8 cellular contexts compared by ENCODE assay signal in the genomic region with DNA sequence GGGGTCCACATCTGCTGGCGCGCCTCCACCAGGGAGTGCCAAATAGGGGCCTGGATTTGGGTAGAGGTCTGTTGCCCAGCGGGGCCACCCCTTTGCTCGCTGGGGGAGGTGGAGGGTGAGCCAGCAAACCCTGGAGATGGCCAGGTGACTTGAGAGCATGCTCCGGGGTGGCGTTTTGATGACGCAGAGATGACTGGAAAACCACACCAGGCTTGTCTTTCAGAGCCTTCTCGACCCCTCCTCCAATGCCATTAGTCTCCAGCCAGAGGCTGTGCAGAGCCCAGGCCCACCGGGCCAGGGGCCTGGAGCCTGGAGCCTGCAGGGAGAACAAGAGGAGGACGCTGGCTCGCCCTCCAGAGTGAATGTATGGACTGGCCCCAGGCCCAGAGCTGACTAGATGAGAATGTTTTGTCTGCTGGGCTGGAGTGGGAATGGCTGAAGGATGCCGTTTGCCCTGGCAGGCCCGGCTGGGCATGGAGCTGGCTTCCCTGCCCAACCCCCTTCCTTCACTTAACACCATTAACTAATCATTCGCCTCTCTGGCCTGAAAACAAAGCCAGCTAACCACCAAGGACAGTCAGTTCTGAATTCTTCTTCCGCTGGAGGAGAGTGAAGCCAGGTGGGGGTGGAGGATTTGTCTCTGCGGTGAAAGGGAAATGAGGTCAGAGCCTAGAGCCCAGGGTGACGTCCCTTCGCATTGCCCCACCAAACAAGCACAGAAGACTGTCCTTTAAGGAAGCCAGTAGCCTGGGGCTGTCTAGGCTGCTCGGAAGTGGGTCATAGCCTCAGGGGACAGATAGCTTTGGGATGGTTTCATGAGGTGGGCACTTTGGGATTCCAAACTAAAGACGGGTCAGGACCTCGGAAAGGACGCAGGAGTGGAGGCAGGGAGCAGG. TPM values are rescaled to one million over a fixed set of nuclear protein-coding genes. Genes with fewer than 3 reads are reported as not detected.
A peak's percentile ranks its signal among the peaks of the same experiment; 100 is the strongest.
DNase-seq lines count a peak whose midpoint lies in the region; ATAC-seq and TF ChIP-seq lines count a peak whose summit lies in the region.

No MANE protein-coding gene starts in this region.

- H3K27ac ChIP-seq in cardiac muscle cell (peak overlapping the region; percentile 12), gastrocnemius medialis (peak overlapping the region; percentile 68 to 85 (median 85))

- intact Hi-C loops in Right ventricle myocardium superior (cut with DNase I), result no loop called here
- intact Hi-C loops in gastrocnemius medialis (cut with DNase I; ENCODE audit: low total_unique reads), result loop anchor here (5.0 kb wide), 1 partner anchor 171 kb away; the partner anchor contains the start of gene ABCG4

- peak overlapping the region; percentile 30 for H3K4me3 Mint-ChIP-seq in T-helper 2 cell treated with Interferon-gamma antibody and Interleukin-4, amounts not matched to agents 5 μg/mL and 100 μg/mL, for 36 hours

- in situ Hi-C loops in gastrocnemius medialis (cut with MboI; ENCODE audit: low sequenced_read_pairs in 4 of 4), result no loop called here

- peak overlapping the region; percentile 74 for H3K27ac Mint-ChIP-seq in T-helper 2 cell treated with Interferon-gamma antibody and Interleukin-4, amounts not matched to agents 5 μg/mL and 100 μg/mL, for 36 hours

- no peaks in the 10 kb centered on the region for H3K36me3 Mint-ChIP-seq in T-helper 2 cell treated with Interferon-gamma antibody and Interleukin-4, amounts not matched to agents 5 μg/mL and 100 μg/mL, for 36 hours (ENCODE audit: low read depth)

- H3K27me3 ChIP-seq in cardiac muscle cell (peaks cover 24% of the 10 kb centered on the region), gastrocnemius medialis (peaks cover 0 to 10% (median 3%) of the 10 kb centered on the region in 3 donors)

- H3K4me3 ChIP-seq in cardiac muscle cell, result no peak overlapping the region
- H3K4me3 ChIP-seq in fibroblast of villous mesenchyme (ENCODE audit: low read depth, low read length), result no peak overlapping the region
- no peak overlapping the region for H3K4me3 ChIP-seq in gastrocnemius medialis

- TF ChIP-seq CTCF in cardiac muscle cell (IDR thresholded peaks at IDR 0.05; ENCODE audit: low read depth, low read length), result no peak
- TF ChIP-seq CTCF in fibroblast of villous mesenchyme (IDR thresholded peaks at IDR 0.05; ENCODE audit: insufficient read depth, low read depth, low read length), result no peak
- TF ChIP-seq CTCF in gastrocnemius medialis (IDR thresholded peaks at IDR 0.05 in 4 of 5, conservative IDR thresholded peaks at IDR 0.05 in 1 of 5), result no peak

- H3K9me3 Mint-ChIP-seq in T-helper 2 cell treated with Interferon-gamma antibody and Interleukin-4, amounts not matched to agents 5 μg/mL and 100 μg/mL, for 36 hours, result no peaks in the 10 kb centered on the region

- H3K9me3 ChIP-seq in cardiac muscle cell (ENCODE audit: low read depth), result no peaks in the 10 kb centered on the region
- H3K9me3 ChIP-seq in gastrocnemius medialis, result no peaks in the 10 kb centered on the region

- peak; percentile 39 to 85 for DNase-seq in cardiac muscle cell (ENCODE audit: low read depth in 1 of 2, low spot score in 1 of 2)
- no peak for DNase-seq in Right ventricle myocardium superior
- DNase-seq in T-helper 2 cell treated with Interferon-gamma antibody and Interleukin-4, amounts not matched to agents 5 μg/mL and 100 μg/mL, for 36 hours (ENCODE audit: low spot score), result no peak
- peak; percentile 58 for DNase-seq in fibroblast of villous mesenchyme (ENCODE audit: low read depth)
- DNase-seq in gastrocnemius medialis, result no peak
- DNase-seq in NCI-H1436 (lab: John Stamatoyannopoulos, UW), result no peak

- peaks cover 25% of the 10 kb centered on the region for H3K4me1 Mint-ChIP-seq in T-helper 2 cell treated with Interferon-gamma antibody and Interleukin-4, amounts not matched to agents 5 μg/mL and 100 μg/mL, for 36 hours (ENCODE audit: low read depth)

- TF ChIP-seq POLR2A in gastrocnemius medialis (IDR thresholded peaks at IDR 0.05), result peak; percentile 25 to 41

- no peaks in the 10 kb centered on the region for H3K36me3 ChIP-seq in cardiac muscle cell
- H3K36me3 ChIP-seq in gastrocnemius medialis, result no peaks in the 10 kb centered on the region

- H3K4me1 ChIP-seq in cardiac muscle cell (ENCODE audit: low read depth) (peaks cover 50% of the 10 kb centered on the region), gastrocnemius medialis (peaks cover 38 to 43% of the 10 kb centered on the region in 2 donors)

- peaks cover 37% of the 10 kb centered on the region for H3K27me3 Mint-ChIP-seq in T-helper 2 cell treated with Interferon-gamma antibody and Interleukin-4, amounts not matched to agents 5 μg/mL and 100 μg/mL, for 36 hours (ENCODE audit: low read depth)

- ATAC-seq in Right ventricle myocardium superior (ENCODE audit: poor library complexity) (no peak), gastrocnemius medialis (peak; percentile 13 to 20), HG03457 (IDR thresholded peaks at IDR 0.05; ENCODE audit: unreplicated experiment) (no peak), HG03432 (IDR thresholded peaks at IDR 0.05; ENCODE audit: unreplicated experiment) (no peak)

RNA-seq across cellular contexts. Expression of gene MCAM, which starts 1.6 kb away (rescaled TPM):
- total RNA-seq in cardiac muscle cell, result 32.5 and 49.3 TPM in 2 replicates
- 13.8 and 14.8 TPM in 2 replicates for polyA plus RNA-seq in cardiac muscle cell
- 41.9 TPM for total RNA-seq in Right ventricle myocardium superior
- 77.3 and 86.4 TPM in 2 replicates for total RNA-seq in fibroblast of villous mesenchyme
- total RNA-seq in gastrocnemius medialis, result 100 to 1,000 TPM in 3 of 4 donors, 10 to 100 TPM in 1; 22.6 to 193 (median 123) TPM

RNA-seq across cellular contexts. Expression of gene RNF26, which starts 15.8 kb away (rescaled TPM):
- total RNA-seq in cardiac muscle cell (7.3 and 18.6 TPM in 2 replicates), Right ventricle myocardium superior (12.9 TPM), fibroblast of villous mesenchyme (5.2 and 5.8 TPM in 2 replicates), gastrocnemius medialis (1 to 10 TPM; 3.8 to 5.1 (median 4.7) TPM)
- polyA plus RNA-seq in cardiac muscle cell, result 45.6 and 99.8 TPM in 2 replicates

RNA-seq across cellular contexts. Expression of gene C1QTNF5, which starts 22.2 kb away (rescaled TPM):
- total RNA-seq in cardiac muscle cell (3.4 and 8.0 TPM in 2 replicates), Right ventricle myocardium superior (15.1 TPM), fibroblast of villous mesenchyme (6.5 and 13.5 TPM in 2 replicates), gastrocnemius medialis (10 to 100 TPM in 1 of 4 donors, 1 to 10 TPM in 3; 4.0 to 16.0 (median 6.0) TPM)
- 5.8 and 10.4 TPM in 2 replicates for polyA plus RNA-seq in cardiac muscle cell

RNA-seq across cellular contexts. Expression of gene MFRP, which starts 28.0 kb away (rescaled TPM):
- total RNA-seq in cardiac muscle cell, result not detected in 2 replicates
- polyA plus RNA-seq in cardiac muscle cell, result not detected in 2 replicates
- not detected for total RNA-seq in Right ventricle myocardium superior
- total RNA-seq in fibroblast of villous mesenchyme, result under 0.01 TPM in 1 of 2 replicates, not detected in the other
- total RNA-seq in gastrocnemius medialis, result not detected

Comparison
In these comparisons a context has a peak if more than half of its experiments do, and no peak if none do; other contexts are left out.
1. DNase-seq: peak in cardiac muscle cell (2 of 2) and fibroblast of villous mesenchyme (single experiment); none in Right ventricle myocardium superior (single experiment), T-helper 2 cell treated with Interferon-gamma antibody and Interleukin-4, amounts not matched to agents 5 μg/mL and 100 μg/mL, for 36 hours (single experiment), gastrocnemius medialis (0 of 2) and NCI-H1436 (single experiment).
2. ATAC-seq: peak in gastrocnemius medialis (2 of 2); none in Right ventricle myocardium superior (single experiment), HG03457 (single experiment) and HG03432 (single experiment).